ENCODE assay signal across 17 cellular contexts in the genomic region with DNA sequence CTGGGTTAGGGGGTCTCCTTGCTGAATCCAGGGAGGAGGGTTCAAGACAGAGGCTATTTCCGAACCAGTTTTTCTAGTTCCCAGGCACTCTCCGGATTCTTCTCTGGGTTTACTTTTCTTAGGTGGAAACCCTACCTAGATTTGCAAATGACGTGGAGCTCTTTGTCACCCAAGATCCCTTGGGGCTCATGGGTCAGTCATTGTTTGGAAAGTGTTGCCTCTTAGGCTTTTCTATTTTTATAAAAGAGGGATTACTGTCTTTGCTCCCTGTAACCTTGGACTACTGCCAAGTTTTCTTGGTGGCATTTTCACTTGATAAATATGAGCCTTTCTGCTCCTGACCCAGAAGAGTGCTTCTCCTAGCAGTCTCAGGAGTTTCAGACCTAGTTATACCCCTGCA. TPM values are rescaled to one million over a fixed set of nuclear protein-coding genes. Genes with fewer than 3 reads are reported as not detected.
DNase-seq lines count a peak whose midpoint lies in the region; ATAC-seq and TF ChIP-seq lines count a peak whose summit lies in the region.
"Had no signal": no experiment of that assay in that cellular context is flagged by ENCODE, and none has a peak within 500 bp of the region (broad histone marks: within the 10 kb centered on the region; RNA-seq: fewer than 3 reads in every experiment).

No MANE protein-coding gene starts in this region.

- DNase-seq in left cardiac atrium (no peak), Right ventricle myocardium inferior (ENCODE audit: missing footprints) (no peak), NCI-H2029 (lab: John Stamatoyannopoulos, UW) (peak; percentile 70), SJCRH30 (peak; percentile 38 to 73), smooth muscle cell (lab: John Stamatoyannopoulos, UW; ENCODE audit: unreplicated experiment) (no peak), NCI-H1092 treated with DMSO at 0.1 percent for 48 hours (lab: John Stamatoyannopoulos, UW) (no peak)
- DNase-seq: activated CD4-positive, CD25-positive, alpha-beta regulatory T cell treated with anti-CD3 and anti-CD28 coated beads, Interleukin-2, amount 50 U/mL, for 72 hours; activated CD8-positive, alpha-beta memory T cell treated with anti-CD3 and anti-CD28 coated beads, Interleukin-2, amount 50 U/mL, for 4 hours; activated naive CD8-positive, alpha-beta T cell treated with anti-CD3 and anti-CD28 coated beads for 36 hours; kidney glomerular epithelial cell; T-cell had no signal

- H3K4me2 ChIP-seq in smooth muscle cell: no peak overlapping the region

- H3K9me3 ChIP-seq in SJCRH30 (replicated peaks) (peaks cover under 1% of the 10 kb centered on the region; the same call in 1 of the 2 replicates), smooth muscle cell (replicated peaks; ENCODE audit: low read depth) (no peaks in the 10 kb centered on the region)

- ATAC-seq in left cardiac atrium (peak; percentile 22 to 38), Right ventricle myocardium inferior (no peak), GM19452 (IDR thresholded peaks at IDR 0.05; ENCODE audit: unreplicated experiment) (no peak), HG02840 (IDR thresholded peaks at IDR 0.05; ENCODE audit: low FRiP score, unreplicated experiment) (no peak)
- ATAC-seq: T-cell had no signal

- TF ChIP-seq CTCF in smooth muscle cell (IDR thresholded peaks at IDR 0.05; ENCODE audit: borderline replicate concordance, insufficient read depth, poor library complexity, severe bottlenecking): no peak

- H3K27ac ChIP-seq in SJCRH30: no peak overlapping the region
- peak overlapping the region; percentile 34 for H3K27ac ChIP-seq in smooth muscle cell (ENCODE audit: low read depth)

- intact Hi-C loops in left cardiac atrium (cut with DNase I) (no loop called here), Right ventricle myocardium inferior (cut with DNase I) (no loop called here)

- WGBS in smooth muscle cell (ENCODE audit: low lambda C conversion rate): 64% methylated on average over 3 of the region's 3 CpGs

- H3K79me2 ChIP-seq in smooth muscle cell (ENCODE audit: low read depth): no peaks in the 10 kb centered on the region

- H3K36me3 ChIP-seq in SJCRH30 (no peaks in the 10 kb centered on the region), smooth muscle cell (ENCODE audit: low read depth) (no peaks in the 10 kb centered on the region)

- H3K9ac ChIP-seq in smooth muscle cell (ENCODE audit: low read depth): no peak overlapping the region

- H3K4me1 ChIP-seq in SJCRH30 (peaks cover 6% of the 10 kb centered on the region; the same call in 1 of the 2 replicates), smooth muscle cell (ENCODE audit: low read depth) (peaks cover 4% of the 10 kb centered on the region)

- peak overlapping the region; percentile 7 for H2AFZ ChIP-seq in smooth muscle cell (ENCODE audit: low read depth)

- H3K27me3 ChIP-seq in SJCRH30 (peaks cover 16% of the 10 kb centered on the region), smooth muscle cell (ENCODE audit: low read depth) (no peaks in the 10 kb centered on the region)

- no peak overlapping the region for H3K4me3 ChIP-seq in SJCRH30
- H3K4me3 ChIP-seq in smooth muscle cell: no peak overlapping the region

- no peaks in the 10 kb centered on the region for H3F3A ChIP-seq in smooth muscle cell (ENCODE audit: low read depth)

- no peaks in the 10 kb centered on the region for H4K20me1 ChIP-seq in smooth muscle cell (ENCODE audit: low read depth)

RNA-seq across cellular contexts. Expression of a gene that starts 33.6 kb away (rescaled TPM):
- total RNA-seq in left cardiac atrium (not detected), Right ventricle myocardium inferior (not detected), smooth muscle cell (2.6 TPM in 1 of 2 replicates, not detected in the other)
- total RNA-seq in SJCRH30 (2014; rRNA removed; shearing (Covaris generic)): 0.20 TPM in 1 of 2 replicates, not detected in the other
- polyA plus RNA-seq in smooth muscle cell: 0.27 and 1.4 TPM in 2 replicates
- total RNA-seq: chondrocyte, endothelial cell of umbilical vein, HT1080, temporal lobe had no signal

RNA-seq across cellular contexts. Expression of a gene that starts 42.1 kb away (rescaled TPM):
- total RNA-seq in left cardiac atrium: not detected
- total RNA-seq in Right ventricle myocardium inferior: not detected
- not detected in 2 replicates for total RNA-seq in SJCRH30 (2014; rRNA removed; shearing (Covaris generic))
- not detected in 2 replicates for total RNA-seq in smooth muscle cell
- 0.35 TPM in 1 of 2 replicates, not detected in the other for polyA plus RNA-seq in smooth muscle cell
- total RNA-seq: HT1080, temporal lobe had no signal

Comparison
In these comparisons a context has a peak if more than half of its experiments do, and no peak if none do; other contexts are left out.
1. ATAC-seq: peak in left cardiac atrium (2 of 2); none in Right ventricle myocardium inferior (single experiment), GM19452 (single experiment) and HG02840 (single experiment).
2. DNase-seq: peak in NCI-H2029 (single experiment) and SJCRH30 (2 of 2); none in left cardiac atrium (single experiment), Right ventricle myocardium inferior (single experiment), smooth muscle cell (single experiment) and NCI-H1092 treated with DMSO at 0.1 percent for 48 hours (single experiment).